Comparison of ENCODE assay signal across 8 cellular contexts in genomic region chr13:23889598-23890224, GRCh38. TPM values are rescaled to one million over a fixed set of nuclear protein-coding genes. Genes with fewer than 3 reads are reported as not detected.
DNase-seq lines count a peak whose midpoint lies in the region; ATAC-seq and TF ChIP-seq lines count a peak whose summit lies in the region.

No MANE protein-coding gene starts in this region.

- peaks cover 15% of the 10 kb centered on the region for H3K4me1 Mint-ChIP-seq in dendritic cell treated with granulocyte-macrophage colony-stimulating factor and Interleukin-4, amounts not matched to agents 40 ng/mL and 50 ng/mL, for 4 days (ENCODE audit: low read depth)
- H3K4me1 Mint-ChIP-seq in neural crest cell: peaks cover 28% of the 10 kb centered on the region

- peaks cover 13% of the 10 kb centered on the region for H3K4me1 ChIP-seq in HAP-1

- intact Hi-C loops in dendritic cell treated with granulocyte-macrophage colony-stimulating factor and Interleukin-4, amounts not matched to agents 40 ng/mL and 50 ng/mL, for 4 days (cut with micrococcal nuclease): loop anchor here (10.0 kb wide), 1 partner anchor 515 kb away; no protein-coding TSS in a partner anchor

- peak; percentile 11 for TF ChIP-seq CTCF in neural crest cell (conservative IDR thresholded peaks at IDR 0.05)

- no peaks in the 10 kb centered on the region for H3K9me3 Mint-ChIP-seq in dendritic cell treated with granulocyte-macrophage colony-stimulating factor and Interleukin-4, amounts not matched to agents 40 ng/mL and 50 ng/mL, for 4 days
- H3K9me3 Mint-ChIP-seq in neural crest cell: no peaks in the 10 kb centered on the region

- in situ Hi-C loops in HAP-1 (cut with MboI; ENCODE audit: low sequenced_read_pairs): loop anchor here (25.0 kb wide), 1 partner anchor 527 kb away; no protein-coding TSS in a partner anchor

- no peaks in the 10 kb centered on the region for H3K27me3 Mint-ChIP-seq in dendritic cell treated with granulocyte-macrophage colony-stimulating factor and Interleukin-4, amounts not matched to agents 40 ng/mL and 50 ng/mL, for 4 days
- no peaks in the 10 kb centered on the region for H3K27me3 Mint-ChIP-seq in neural crest cell (ENCODE audit: low read depth)

- peak overlapping the region; percentile 87 for H3K4me3 ChIP-seq in HAP-1

- H3K4me3 Mint-ChIP-seq in dendritic cell treated with granulocyte-macrophage colony-stimulating factor and Interleukin-4, amounts not matched to agents 40 ng/mL and 50 ng/mL, for 4 days: peak overlapping the region; percentile 90
- H3K4me3 Mint-ChIP-seq in neural crest cell: peak overlapping the region; percentile 89

- H3K36me3 ChIP-seq in HAP-1 (replicated peaks): peaks cover 5% of the 10 kb centered on the region; the same call in 1 of the 2 replicates

- H3K27me3 ChIP-seq in HAP-1 (ENCODE audit: low read depth): no peaks in the 10 kb centered on the region

- no peak for ATAC-seq in HG03469 (IDR thresholded peaks at IDR 0.05; ENCODE audit: unreplicated experiment)

- H3K9me3 ChIP-seq in HAP-1: no peaks in the 10 kb centered on the region

- H3K36me3 Mint-ChIP-seq in dendritic cell treated with granulocyte-macrophage colony-stimulating factor and Interleukin-4, amounts not matched to agents 40 ng/mL and 50 ng/mL, for 4 days (ENCODE audit: low read depth): peaks cover 15% of the 10 kb centered on the region
- peaks cover 4% of the 10 kb centered on the region for H3K36me3 Mint-ChIP-seq in neural crest cell (ENCODE audit: low read depth)

- DNase-seq in SIG-M5 treated with dmso at 0.1 percent for 504 hours (lab: John Stamatoyannopoulos, UW; ENCODE audit: unreplicated experiment): peak; percentile 18
- no peak for DNase-seq in SIG-M5 (lab: John Stamatoyannopoulos, UW)
- no peak for DNase-seq in HAP-1 (ENCODE audit: low spot score in 2 of 2)
- DNase-seq in NCI-H82 (lab: John Stamatoyannopoulos, UW): peak; percentile 91
- DNase-seq in neural crest cell (ENCODE audit: low read depth, low spot score): no peak
- DNase-seq in stimulated activated naive CD4-positive, alpha-beta T cell (lab: John Stamatoyannopoulos, UW): no peak

- H3K27ac Mint-ChIP-seq in dendritic cell treated with granulocyte-macrophage colony-stimulating factor and Interleukin-4, amounts not matched to agents 40 ng/mL and 50 ng/mL, for 4 days: peak overlapping the region; percentile 87
- no peak overlapping the region for H3K27ac Mint-ChIP-seq in neural crest cell (ENCODE audit: unreplicated experiment)

RNA-seq across cellular contexts. Expression of gene MIPEP, which starts 0.5 kb away (rescaled TPM):
- 19.6 and 21.4 TPM in 2 replicates for total RNA-seq in neural crest cell

RNA-seq across cellular contexts. Expression of gene C1QTNF9B, which starts 7.6 kb away (rescaled TPM):
- total RNA-seq in neural crest cell: not detected in 2 replicates

Comparison
In these comparisons a context has a peak if more than half of its experiments do, and no peak if none do; other contexts are left out.
1. DNase-seq: peak in SIG-M5 treated with dmso at 0.1 percent for 504 hours (single experiment) and NCI-H82 (single experiment); none in SIG-M5 (single experiment), HAP-1 (0 of 2), neural crest cell (single experiment) and stimulated activated naive CD4-positive, alpha-beta T cell (0 of 6).